In the genomic region with DNA sequence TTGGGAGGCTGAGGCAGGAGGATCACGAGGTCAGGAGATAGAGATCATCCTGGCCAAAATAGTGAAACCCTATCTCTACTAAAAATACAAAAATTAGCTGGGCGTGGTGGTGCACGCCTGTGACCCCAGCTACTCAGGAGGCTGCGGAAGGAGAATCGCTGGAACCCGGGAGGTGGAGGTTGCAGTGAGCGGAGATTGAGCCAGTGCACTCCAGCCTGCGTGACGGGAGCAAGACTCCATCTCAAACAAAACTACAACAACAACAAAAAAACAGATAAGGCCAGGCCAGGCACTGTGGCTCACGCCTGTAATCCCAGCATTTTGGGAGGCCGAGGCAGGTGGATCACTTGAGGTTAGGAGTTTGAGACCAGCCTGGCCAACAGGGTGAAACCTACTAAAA, we compare ENCODE assay signal across 13 cellular contexts. TPM values are rescaled to one million over a fixed set of nuclear protein-coding genes. Genes with fewer than 3 reads are reported as not detected.
"Had no signal": no experiment of that assay in that cellular context is flagged by ENCODE, and none has a peak within 500 bp of the region (broad histone marks: within the 10 kb centered on the region; RNA-seq: fewer than 3 reads in every experiment).

No MANE protein-coding gene starts in this region.

RNA-seq across cellular contexts. Expression of gene RNU11, which starts 3.0 kb away (rescaled TPM):
- total RNA-seq: activated CD4-positive, alpha-beta T cell treated with anti-CD3 and anti-CD28 coated beads for 36 hours; activated CD4-positive, alpha-beta T cell treated with anti-CD3 and anti-CD28 coated beads, Interleukin-2, amount 10 ng/mL, durations not matched to agents 7 days and 5 days; activated CD8-positive, alpha-beta memory T cell treated with anti-CD3 and anti-CD28 coated beads, Interleukin-2, amount 10 ng/mL, durations not matched to agents 7 days and 5 days; activated CD8-positive, alpha-beta T cell treated with anti-CD3 and anti-CD28 coated beads for 36 hours; activated naive CD4-positive, alpha-beta T cell treated with anti-CD3 and anti-CD28 coated beads, Interleukin-2, amount 50 U/mL, for 72 hours; activated naive CD8-positive, alpha-beta T cell treated with anti-CD3 and anti-CD28 coated beads, Interleukin-2, amount 10 ng/mL, durations not matched to agents 7 days and 5 days; activated T-helper 2 cell treated with anti-CD3 and anti-CD28 coated beads, Interferon-gamma antibody, Interleukin-2, Interleukin-4, amounts not matched to agents 10 μg/mL and 5 μg/mL and 100 μg/mL, durations not matched to agents 14 hours and 24 hours and 36 hours; ascending aorta; bronchial epithelial cell; cardiac muscle cell; T-helper 2 cell treated with Interferon-gamma antibody and Interleukin-4, amounts not matched to agents 100 ng/mL and 5 ng/mL, for 36 hours; WTC11 had no signal
- polyA plus RNA-seq: adipose tissue, cardiac muscle cell had no signal

RNA-seq across cellular contexts. Expression of gene RAB42, which starts 53.3 kb away (rescaled TPM):
- total RNA-seq: activated CD4-positive, alpha-beta T cell treated with anti-CD3 and anti-CD28 coated beads, Interleukin-2, amount 10 ng/mL, durations not matched to agents 7 days and 5 days; activated CD8-positive, alpha-beta memory T cell treated with anti-CD3 and anti-CD28 coated beads, Interleukin-2, amount 10 ng/mL, durations not matched to agents 7 days and 5 days; activated CD8-positive, alpha-beta T cell treated with anti-CD3 and anti-CD28 coated beads for 36 hours; ascending aorta; bronchial epithelial cell had no signal
